15 cellular contexts compared by ENCODE assay signal in the genomic region with DNA sequence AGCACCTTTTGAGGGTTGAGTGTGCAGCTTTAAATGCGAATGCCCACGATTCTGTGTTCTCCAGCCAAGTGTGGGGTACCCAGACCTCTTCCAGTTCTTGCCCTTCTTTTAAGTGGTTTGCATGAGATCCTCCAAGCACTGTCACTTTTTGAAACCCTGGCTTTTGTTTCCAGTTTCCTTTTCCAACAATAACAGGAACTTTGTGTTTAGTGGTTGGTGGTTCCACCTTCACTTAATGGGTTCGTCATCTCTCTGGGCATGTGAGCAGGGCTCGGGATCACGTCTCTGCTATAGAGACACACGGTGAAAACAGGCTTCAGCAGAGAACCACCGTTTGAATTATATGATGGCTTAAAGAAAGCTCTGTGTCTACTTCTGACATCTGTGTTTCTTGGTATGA.
DNase-seq lines count a peak whose midpoint lies in the region; ATAC-seq and TF ChIP-seq lines count a peak whose summit lies in the region.
"Had no signal": no experiment of that assay in that cellular context is flagged by ENCODE, and none has a peak within 500 bp of the region (broad histone marks: within the 10 kb centered on the region; RNA-seq: fewer than 3 reads in every experiment).

No MANE protein-coding gene starts in this region.

- H3K36me3 ChIP-seq in DND-41 (ENCODE audit: insufficient read depth, low read length) (peaks cover 4% of the 10 kb centered on the region; the same call in 1 of the 2 replicates), osteoblast (ENCODE audit: insufficient read depth, low read length) (no peaks in the 10 kb centered on the region)

- H3K4me3 Mint-ChIP-seq in activated CD4-positive, alpha-beta memory T cell treated with anti-CD3 and anti-CD28 coated beads for 36 hours, result no peak overlapping the region
- no peak overlapping the region for H3K4me3 Mint-ChIP-seq in stimulated activated memory B cell treated with anti-CD40 and anti-IgM and Interleukin-4, amounts not matched to agents 10 μg/mL and 1 μg/mL and 100 μg/mL, for 72 hours

- TF ChIP-seq CTCF in DND-41 (IDR thresholded peaks at IDR 0.05; ENCODE audit: borderline replicate concordance, extremely low read depth, low read length, poor library complexity, severe bottlenecking) (no peak), osteoblast (IDR thresholded peaks at IDR 0.05; ENCODE audit: extremely low read depth, low read depth, low read length) (no peak)

- H3K4me1 ChIP-seq in DND-41 (ENCODE audit: insufficient read depth, low read length) (peaks cover 15% of the 10 kb centered on the region), osteoblast (ENCODE audit: insufficient read depth, low read length) (no peaks in the 10 kb centered on the region)

- H3K4me1 Mint-ChIP-seq in activated CD4-positive, alpha-beta memory T cell treated with anti-CD3 and anti-CD28 coated beads for 36 hours (ENCODE audit: low read depth), result peaks cover 11% of the 10 kb centered on the region
- peaks cover 3% of the 10 kb centered on the region for H3K4me1 Mint-ChIP-seq in stimulated activated memory B cell treated with anti-CD40 and anti-IgM and Interleukin-4, amounts not matched to agents 10 μg/mL and 1 μg/mL and 100 μg/mL, for 72 hours

- no peak for DNase-seq in DND-41
- DNase-seq in MV-4-11 (lab: John Stamatoyannopoulos, UW), result peak; percentile 63
- DNase-seq in cerebellar cortex (ENCODE audit: low spot score), result peak; percentile 43
- peak; percentile 39 for DNase-seq in osteoblast (ENCODE audit: insufficient read length, low spot score, missing footprints)
- no peak for DNase-seq in activated CD4-positive, alpha-beta memory T cell treated with anti-CD3 and anti-CD28 coated beads for 36 hours
- DNase-seq: kidney glomerular epithelial cell; NCI-H1436 treated with DMSO at 0.1 percent for 48 hours; NCI-H446; stimulated activated naive CD4-positive, alpha-beta T cell treated with Interleukin-2 at 50 U/mL for 16 hours had no signal

- H3K9ac ChIP-seq in DND-41 (ENCODE audit: low read depth, low read length), result no peak overlapping the region

- POLR2A ChIA-PET in activated CD4-positive, alpha-beta memory T cell treated with anti-CD3 and anti-CD28 coated beads for 36 hours (lab: Charles Lee), result no interaction called here

- CTCF ChIA-PET in activated CD4-positive, alpha-beta memory T cell treated with anti-CD3 and anti-CD28 coated beads for 36 hours (lab: Charles Lee), result interaction anchor here (1.4 kb wide), 1 partner anchor 200 kb away, joined by 3 read pairs; no protein-coding TSS in a partner anchor

- ATAC-seq in DND-41 (ENCODE audit: insufficient read depth, low read depth) (peak; percentile 53; the same call in 2 of the 3 replicates), GM21390 (IDR thresholded peaks at IDR 0.05; ENCODE audit: unreplicated experiment) (no peak)
- ATAC-seq in stimulated activated memory B cell treated with anti-CD40 and anti-IgM and Interleukin-4, amounts not matched to agents 10 μg/mL and 1 μg/mL and 100 μg/mL, for 72 hours, result no peak
- ATAC-seq: HCT116, SK-N-SH treated with all-trans-retinoic acid at 6 μM for 48 hours had no signal

- peaks cover 21% of the 10 kb centered on the region for H3K36me3 Mint-ChIP-seq in activated CD4-positive, alpha-beta memory T cell treated with anti-CD3 and anti-CD28 coated beads for 36 hours
- H3K36me3 Mint-ChIP-seq in stimulated activated memory B cell treated with anti-CD40 and anti-IgM and Interleukin-4, amounts not matched to agents 10 μg/mL and 1 μg/mL and 100 μg/mL, for 72 hours, result peaks cover 7% of the 10 kb centered on the region

- H2AFZ ChIP-seq in DND-41 (ENCODE audit: low read depth, low read length) (no peak overlapping the region), osteoblast (ENCODE audit: low read length) (no peak overlapping the region)
- H2AFZ ChIP-seq: hepatocyte had no signal

- no peaks in the 10 kb centered on the region for H3K27me3 Mint-ChIP-seq in activated CD4-positive, alpha-beta memory T cell treated with anti-CD3 and anti-CD28 coated beads for 36 hours
- H3K27me3 Mint-ChIP-seq in stimulated activated memory B cell treated with anti-CD40 and anti-IgM and Interleukin-4, amounts not matched to agents 10 μg/mL and 1 μg/mL and 100 μg/mL, for 72 hours, result peaks cover 11% of the 10 kb centered on the region

- no peak overlapping the region for H3K27ac Mint-ChIP-seq in activated CD4-positive, alpha-beta memory T cell treated with anti-CD3 and anti-CD28 coated beads for 36 hours
- H3K27ac Mint-ChIP-seq in stimulated activated memory B cell treated with anti-CD40 and anti-IgM and Interleukin-4, amounts not matched to agents 10 μg/mL and 1 μg/mL and 100 μg/mL, for 72 hours, result no peak overlapping the region

- H3K9me3 ChIP-seq in DND-41 (ENCODE audit: insufficient read depth, low read length, severe bottlenecking), result peaks cover 3% of the 10 kb centered on the region
- peaks cover 5% of the 10 kb centered on the region for H3K9me3 ChIP-seq in osteoblast (ENCODE audit: low read depth, low read length)

- H3K9me3 Mint-ChIP-seq in activated CD4-positive, alpha-beta memory T cell treated with anti-CD3 and anti-CD28 coated beads for 36 hours, result peaks cover 16% of the 10 kb centered on the region
- H3K9me3 Mint-ChIP-seq in stimulated activated memory B cell treated with anti-CD40 and anti-IgM and Interleukin-4, amounts not matched to agents 10 μg/mL and 1 μg/mL and 100 μg/mL, for 72 hours, result peaks cover 8% of the 10 kb centered on the region

- intact Hi-C loops in activated CD4-positive, alpha-beta memory T cell treated with anti-CD3 and anti-CD28 coated beads for 36 hours (cut with micrococcal nuclease), result no loop called here

- H3K27ac ChIP-seq in DND-41 (ENCODE audit: low read length) (peak overlapping the region; percentile 33; the same call in 1 of the 2 replicates), osteoblast (ENCODE audit: low read depth, low read length) (no peak overlapping the region)
- H3K27ac ChIP-seq: C4-2B, hepatocyte had no signal

- no peak overlapping the region for H3K4me2 ChIP-seq in DND-41 (ENCODE audit: insufficient read depth, low read length)
- H3K4me2 ChIP-seq in osteoblast (ENCODE audit: insufficient read depth, low read length), result no peak overlapping the region
- H3K4me2 ChIP-seq: hepatocyte had no signal

- H3K27me3 ChIP-seq in DND-41 (ENCODE audit: insufficient read depth, low read length, poor library complexity) (no peaks in the 10 kb centered on the region), osteoblast (ENCODE audit: insufficient read depth, low read length) (peaks cover 5% of the 10 kb centered on the region)
- H3K27me3 ChIP-seq: hepatocyte had no signal

- H3K4me3 ChIP-seq in DND-41 (ENCODE audit: low read depth in 1 of 2, low read length in 2 of 2) (no peak overlapping the region), osteoblast (ENCODE audit: insufficient read depth, low read length) (no peak overlapping the region)
- H3K4me3 ChIP-seq: hepatocyte had no signal

- H3K79me2 ChIP-seq in DND-41 (ENCODE audit: insufficient read depth, low read length) (0 out of 2 replicates have a peak, but pooled peaks cover 2% of the 10 kb centered on the region), osteoblast (ENCODE audit: insufficient read depth, low read length) (no peaks in the 10 kb centered on the region)
- H3K79me2 ChIP-seq: hepatocyte had no signal

- H4K20me1 ChIP-seq in DND-41 (ENCODE audit: insufficient read depth, low read length), result no peaks in the 10 kb centered on the region; the same call in 1 of the 2 replicates
- no peaks in the 10 kb centered on the region for H4K20me1 ChIP-seq in osteoblast (ENCODE audit: insufficient read depth, low read length)

Comparison
In these comparisons a context has a peak if more than half of its experiments do, and no peak if none do; other contexts are left out.
1. DNase-seq: peak in MV-4-11 (single experiment), cerebellar cortex (single experiment) and osteoblast (single experiment); none in DND-41 (single experiment) and activated CD4-positive, alpha-beta memory T cell treated with anti-CD3 and anti-CD28 coated beads for 36 hours (single experiment).